In genomic region chr1:112889052-112889451, GRCh38 we compare ENCODE assay signal across 19 cellular contexts.
A peak's percentile ranks its signal among the peaks of the same experiment; 100 is the strongest.
DNase-seq lines count a peak whose midpoint lies in the region; ATAC-seq and TF ChIP-seq lines count a peak whose summit lies in the region.
"Had no signal": no experiment of that assay in that cellular context is flagged by ENCODE, and none has a peak within 500 bp of the region (broad histone marks: within the 10 kb centered on the region; RNA-seq: fewer than 3 reads in every experiment).

No MANE protein-coding gene starts in this region.

- TF ChIP-seq CTCF in C4-2B (conservative IDR thresholded peaks at IDR 0.05), result no peak
- no peak for TF ChIP-seq CTCF in WERI-Rb-1 (IDR thresholded peaks at IDR 0.05; ENCODE audit: low read depth, low read length)
- TF ChIP-seq CTCF in progenitor cell of endocrine pancreas (IDR thresholded peaks at IDR 0.05; ENCODE audit: unreplicated experiment), result no peak
- no peak for TF ChIP-seq CTCF in RWPE1 (conservative IDR thresholded peaks at IDR 0.05; ENCODE audit: low read depth)

- no peak overlapping the region for H3K4me3 Mint-ChIP-seq in progenitor cell of endocrine pancreas (ENCODE audit: low read depth)
- H3K4me3 Mint-ChIP-seq: CD4-positive, alpha-beta memory T cell had no signal

- no peak overlapping the region for H3K4me3 ChIP-seq in WERI-Rb-1 (ENCODE audit: low read depth, low read length)
- H3K4me3 ChIP-seq: BLaER1 treated with 17β-estradiol and CSF1 and Interleukin-3, amounts not matched to agents 10 nM and 100 nM; GM23248 had no signal

- CTCF ChIA-PET in RWPE1 (lab: Yijun Ruan, JAX), result no interaction called here

- no peaks in the 10 kb centered on the region for H3K36me3 ChIP-seq in WERI-Rb-1
- H3K36me3 ChIP-seq: BE2C; BLaER1 treated with 17β-estradiol and CSF1 and Interleukin-3, amounts not matched to agents 10 nM and 100 nM had no signal

- POLR2A ChIA-PET in RWPE1 (lab: Yijun Ruan, JAX; ENCODE audit: low non-redundant PET), result no interaction called here

- H3K27me3 Mint-ChIP-seq in progenitor cell of endocrine pancreas, result no peaks in the 10 kb centered on the region
- H3K27me3 Mint-ChIP-seq: CD4-positive, alpha-beta memory T cell had no signal

- H3K4me1 Mint-ChIP-seq in progenitor cell of endocrine pancreas (ENCODE audit: low read depth), result no peaks in the 10 kb centered on the region
- H3K4me1 Mint-ChIP-seq: CD4-positive, alpha-beta memory T cell had no signal

- H3K9me3 ChIP-seq in WERI-Rb-1 (ENCODE audit: severe bottlenecking), result peaks cover 4% of the 10 kb centered on the region

- H3K9me3 Mint-ChIP-seq in progenitor cell of endocrine pancreas (ENCODE audit: low read depth), result peaks cover 7% of the 10 kb centered on the region

- DNase-seq in activated CD8-positive, alpha-beta memory T cell treated with anti-CD3 and anti-CD28 coated beads for 24 hours, result peak; percentile 19
- no peak for DNase-seq in activated CD8-positive, alpha-beta memory T cell treated with anti-CD3 and anti-CD28 coated beads, Interleukin-2, amount 50 U/mL, for 4 hours
- DNase-seq in WERI-Rb-1 (no peak), progenitor cell of endocrine pancreas (ENCODE audit: low spot score, unreplicated experiment) (no peak), RWPE1 (ENCODE audit: low spot score) (no peak)
- DNase-seq: AML-193; BE2C; Calu3; CD4-positive, alpha-beta memory T cell; COR-L47; DMS53; DND-41; GM23248; H7; HCEC 1CT had no signal

- H3K27ac ChIP-seq in C4-2B, result peak overlapping the region; percentile 45; the same call in 1 of the 2 replicates
- peak overlapping the region; percentile 64 for H3K27ac ChIP-seq in WERI-Rb-1
- no peak overlapping the region for H3K27ac ChIP-seq in RWPE1
- H3K27ac ChIP-seq: 22Rv1; BLaER1 treated with 17β-estradiol and CSF1 and Interleukin-3, amounts not matched to agents 10 nM and 100 nM; GM23248 had no signal

- no peaks in the 10 kb centered on the region for H3K27me3 ChIP-seq in WERI-Rb-1 (ENCODE audit: insufficient read depth, low read depth, severe bottlenecking)
- H3K27me3 ChIP-seq: BE2C; BLaER1 treated with 17β-estradiol and CSF1 and Interleukin-3, amounts not matched to agents 10 nM and 100 nM had no signal

- no peak for ATAC-seq in GM19324 (IDR thresholded peaks at IDR 0.05; ENCODE audit: low FRiP score, unreplicated experiment)

- H3K36me3 Mint-ChIP-seq in progenitor cell of endocrine pancreas (ENCODE audit: insufficient read depth), result no peaks in the 10 kb centered on the region

- peak overlapping the region; percentile 64 for H3K27ac Mint-ChIP-seq in progenitor cell of endocrine pancreas
- H3K27ac Mint-ChIP-seq: CD4-positive, alpha-beta memory T cell had no signal
